ENCODE assay signal across 1 cellular context in genomic region chr13:114281351-114282142, GRCh38.
TF ChIP-seq lines count a peak whose summit lies in the region.

Gene UPF3A, plus strand, starts transcription at chr13:114281601. Its CDS starts 39 bp downstream, at chr13:114281640.

TF ChIP-seq in HepG2, 621 proteins besides CTCF, POLR2A, EP300 and RAD21 (continued from another document and continues in another):
- TF ChIP-seq ZBTB3 (CRISPR knock-in tag; IDR thresholded peaks at IDR 0.05; ENCODE audit: borderline replicate concordance, low read depth) (0 out of 2 replicates have a peak, but pooled peaks have one; percentile 20), ZNF318 (CRISPR knock-in tag; IDR thresholded peaks at IDR 0.05) (no peak), SRF (IDR thresholded peaks at IDR 0.05; ENCODE audit: low read depth, low read length) (no peak), NFKB2 (CRISPR knock-in tag; IDR thresholded peaks at IDR 0.05; ENCODE audit: borderline replicate concordance) (no peak), ZNF280B (CRISPR knock-in tag; IDR thresholded peaks at IDR 0.05; ENCODE audit: borderline replicate concordance) (no peak), HHEX (CRISPR knock-in tag; IDR thresholded peaks at IDR 0.05) (no peak), JUN (CRISPR knock-in tag; IDR thresholded peaks at IDR 0.05) (0 out of 2 replicates have a peak, but pooled peaks have one; percentile 16), DMAP1 (CRISPR knock-in tag; IDR thresholded peaks at IDR 0.05) (peak; percentile 80), GATAD2A (CRISPR knock-in tag; IDR thresholded peaks at IDR 0.05) (peak; percentile 41; the same call in 1 of the 2 replicates), ARNT (IDR thresholded peaks at IDR 0.05) (no peak), CEBPB (IDR thresholded peaks at IDR 0.05; ENCODE audit: borderline replicate concordance, low read depth, low read length) (no peak), ZNF646 (CRISPR knock-in tag; IDR thresholded peaks at IDR 0.05) (no peak), HNF1B (CRISPR knock-in tag; IDR thresholded peaks at IDR 0.05) (0 out of 2 replicates have a peak, but pooled peaks have one; percentile 25), ZFP1 (CRISPR knock-in tag; IDR thresholded peaks at IDR 0.05) (peak; percentile 81; the same call in 1 of the 2 replicates), GABPB1 (CRISPR knock-in tag; IDR thresholded peaks at IDR 0.05) (peak; percentile 87), JARID2 (CRISPR knock-in tag; IDR thresholded peaks at IDR 0.05; ENCODE audit: insufficient replicate concordance) (no peak), NFE2 (CRISPR knock-in tag; IDR thresholded peaks at IDR 0.05) (no peak), GRHL1 (CRISPR knock-in tag; conservative IDR thresholded peaks at IDR 0.05) (no peak), ZZZ3 (CRISPR knock-in tag; IDR thresholded peaks at IDR 0.05; ENCODE audit: borderline replicate concordance) (no peak), ELF3 (CRISPR knock-in tag; IDR thresholded peaks at IDR 0.05) (peak; percentile 65), TAF15 (IDR thresholded peaks at IDR 0.05; ENCODE audit: low read depth, low read length, poor library complexity, severe bottlenecking) (no peak), ZBTB46 (CRISPR knock-in tag; IDR thresholded peaks at IDR 0.05; ENCODE audit: borderline replicate concordance) (no peak), PAWR (CRISPR knock-in tag; IDR thresholded peaks at IDR 0.05; ENCODE audit: borderline replicate concordance) (no peak), GATA4 (IDR thresholded peaks at IDR 0.05; ENCODE audit: borderline replicate concordance, low read depth) (no peak), ZNF281 (CRISPR knock-in tag; IDR thresholded peaks at IDR 0.05; ENCODE audit: borderline replicate concordance) (no peak)
